ENCODE assay signal across 8 cellular contexts in the genomic region with DNA sequence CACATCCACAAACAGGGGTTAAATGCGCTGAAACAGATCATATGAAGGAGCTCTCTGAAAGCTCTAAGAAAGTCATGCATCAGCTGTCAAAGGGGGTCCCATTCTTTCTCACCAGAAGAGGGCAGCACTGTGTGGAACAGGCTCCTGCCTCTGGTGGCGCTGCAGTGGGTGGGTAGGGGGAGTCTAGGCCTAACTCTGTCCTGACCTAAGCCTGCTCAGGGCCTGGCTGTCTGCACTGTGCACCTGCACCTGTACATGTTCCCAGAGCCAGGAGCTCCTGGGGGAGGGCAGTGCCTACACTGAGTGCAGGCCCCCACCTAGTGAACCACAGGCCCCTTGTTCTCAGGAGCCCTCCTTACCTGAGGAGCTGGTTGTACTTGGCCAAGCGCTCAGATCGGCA. TPM values are rescaled to one million over a fixed set of nuclear protein-coding genes. Genes with fewer than 3 reads are reported as not detected.
A peak's percentile ranks its signal among the peaks of the same experiment; 100 is the strongest.
DNase-seq lines count a peak whose midpoint lies in the region; ATAC-seq and TF ChIP-seq lines count a peak whose summit lies in the region.

No MANE protein-coding gene starts in this region.

- peaks cover 46 to 93% (median 65%) of the 10 kb centered on the region in 4 donors for H3K36me3 ChIP-seq in right lobe of liver

- ATAC-seq in activated naive CD4-positive, alpha-beta T cell treated with anti-CD3 and anti-CD28 coated beads, Interleukin-2, amount 50 U/mL, for 72 hours = peak in 1 of 2 donors; percentile 36
- ATAC-seq in right lobe of liver (peak; percentile 10 to 43 (median 20)), GM18868 (IDR thresholded peaks at IDR 0.05; ENCODE audit: unreplicated experiment) (no peak)

- H3K27ac ChIP-seq in right lobe of liver = no peak overlapping the region

- peaks cover 0 to 21% (median 1%) of the 10 kb centered on the region in 4 donors for H3K4me1 ChIP-seq in right lobe of liver

- WGBS in right lobe of liver (ENCODE audit: insufficient coverage, low coverage, low lambda C conversion rate, missing lambda C conversion rate) = no CpG with 5 or more reads among the region's 4 CpGs

- H3K4me3 ChIP-seq in right lobe of liver = no peak overlapping the region

- intact Hi-C loops in right lobe of liver (cut with DNase I) = no loop called here

- TF ChIP-seq POLR2A in right lobe of liver (IDR thresholded peaks at IDR 0.05) = no peak

- DNase-seq in NCI-H1436 (lab: John Stamatoyannopoulos, UW) = peak; percentile 19
- no peak for DNase-seq in NCI-H1436 treated with DMSO at 0.1 percent for 48 hours (lab: John Stamatoyannopoulos, UW)
- DNase-seq in NCI-H1930 (lab: John Stamatoyannopoulos, UW) = peak; percentile 8 to 19
- DNase-seq in activated naive CD4-positive, alpha-beta T cell treated with anti-CD3 and anti-CD28 coated beads, Interleukin-2, amount 50 U/mL, for 72 hours (ENCODE audit: low spot score in 2 of 2) = peak in 1 of 2 donors; percentile 56
- no peak for DNase-seq in right lobe of liver
- no peak for DNase-seq in NCI-H187 treated with DMSO at 0.1 percent for 48 hours (lab: John Stamatoyannopoulos, UW)
- DNase-seq in ureter (ENCODE audit: low spot score) = no peak

- no peaks in the 10 kb centered on the region for H3K9me3 ChIP-seq in right lobe of liver

- H3K9me3 Mint-ChIP-seq in activated naive CD4-positive, alpha-beta T cell treated with anti-CD3 and anti-CD28 coated beads, Interleukin-2, amount 50 U/mL, for 72 hours = no peaks in the 10 kb centered on the region

- H3K27me3 ChIP-seq in right lobe of liver = no peaks in the 10 kb centered on the region

- peak overlapping the region; percentile 54 to 72 for H3K27ac Mint-ChIP-seq in activated naive CD4-positive, alpha-beta T cell treated with anti-CD3 and anti-CD28 coated beads, Interleukin-2, amount 50 U/mL, for 72 hours

- H3K36me3 Mint-ChIP-seq in activated naive CD4-positive, alpha-beta T cell treated with anti-CD3 and anti-CD28 coated beads, Interleukin-2, amount 50 U/mL, for 72 hours = peaks cover 47 to 68% of the 10 kb centered on the region in 2 donors

- TF ChIP-seq CTCF in right lobe of liver (IDR thresholded peaks at IDR 0.05) = peak; percentile 26 to 46 (median 33)

RNA-seq across cellular contexts. Expression of a gene that starts 16.0 kb away (rescaled TPM):
- total RNA-seq in activated naive CD4-positive, alpha-beta T cell treated with anti-CD3 and anti-CD28 coated beads, Interleukin-2, amount 50 U/mL, for 72 hours = 1,000 to 10,000 TPM; 1,473 to 3,739 TPM
- total RNA-seq in right lobe of liver (100 to 1,000 TPM; 314 to 792 (median 539) TPM), ureter (726 TPM)

RNA-seq across cellular contexts. Expression of a gene that starts 45.1 kb away (rescaled TPM):
- 10 to 100 TPM; 51.8 to 72.1 TPM for total RNA-seq in activated naive CD4-positive, alpha-beta T cell treated with anti-CD3 and anti-CD28 coated beads, Interleukin-2, amount 50 U/mL, for 72 hours
- total RNA-seq in right lobe of liver (10 to 100 TPM; 17.5 to 38.4 (median 25.0) TPM), ureter (215 TPM)

Comparison
In these comparisons a context has a peak if more than half of its experiments do, and no peak if none do; other contexts are left out.
1. DNase-seq: peak in NCI-H1436 (single experiment) and NCI-H1930 (2 of 2); none in NCI-H1436 treated with DMSO at 0.1 percent for 48 hours (single experiment), right lobe of liver (0 of 3), NCI-H187 treated with DMSO at 0.1 percent for 48 hours (single experiment) and ureter (single experiment).